Comparison of ENCODE assay signal across 9 cellular contexts in the genomic region with DNA sequence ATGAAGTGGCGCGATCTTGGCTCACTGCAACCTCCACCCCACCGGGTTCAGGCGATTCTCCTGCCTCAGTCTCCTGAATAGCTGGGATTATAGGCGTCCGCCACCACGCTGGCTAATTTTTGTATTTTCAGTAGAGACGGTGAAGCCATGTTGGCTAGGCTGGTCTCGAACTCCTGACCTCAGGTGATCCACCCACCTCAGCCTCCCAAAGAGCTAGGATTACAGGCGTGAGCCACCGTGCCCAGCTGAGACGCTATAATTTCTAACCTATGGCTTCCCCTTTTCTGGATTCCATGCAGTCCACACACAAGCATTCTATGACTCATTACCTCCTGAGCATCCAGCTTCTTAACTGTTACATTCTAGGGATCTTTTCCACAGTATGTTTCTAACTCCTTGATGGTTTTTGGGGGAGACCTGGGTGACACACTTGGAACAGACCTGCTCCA. TPM values are rescaled to one million over a fixed set of nuclear protein-coding genes. Genes with fewer than 3 reads are reported as not detected.
A peak's percentile ranks its signal among the peaks of the same experiment; 100 is the strongest.
DNase-seq lines count a peak whose midpoint lies in the region; ATAC-seq, FAIRE-seq and TF ChIP-seq lines count a peak whose summit lies in the region.
"Had no signal": no experiment of that assay in that cellular context is flagged by ENCODE, and none has a peak within 500 bp of the region (broad histone marks: within the 10 kb centered on the region; RNA-seq: fewer than 3 reads in every experiment).

No MANE protein-coding gene starts in this region.

- no peak overlapping the region for H2AFZ ChIP-seq in PC-3 (ENCODE audit: low read length)

- peak overlapping the region; percentile 99 for H3K27ac ChIP-seq in PC-3 (ENCODE audit: low read length)
- H3K27ac ChIP-seq in pancreas, result peak overlapping the region; percentile 75 to 93 (median 82)
- H3K27ac ChIP-seq in suprapubic skin, result no peak overlapping the region

- no peaks in the 10 kb centered on the region for H4K20me1 ChIP-seq in PC-3 (ENCODE audit: low read length)

- H3K4me1 ChIP-seq in PC-3 (ENCODE audit: insufficient read depth, low read length) (peaks cover 47% of the 10 kb centered on the region), pancreas (peaks cover 21 to 36% (median 31%) of the 10 kb centered on the region in 3 donors), suprapubic skin (peaks cover 11% of the 10 kb centered on the region)

- H3K9ac ChIP-seq in PC-3 (ENCODE audit: low read length), result peak overlapping the region; percentile 85

- H3K27me3 Mint-ChIP-seq in endothelial cell (ENCODE audit: unreplicated experiment), result peaks cover 9% of the 10 kb centered on the region

- peaks cover 22% of the 10 kb centered on the region for H3F3A ChIP-seq in PC-3 (ENCODE audit: low read length, unreplicated experiment)

- TF ChIP-seq CTCF in PC-3 (conservative IDR thresholded peaks at IDR 0.05; ENCODE audit: low read depth, low read length) (no peak), endothelial cell (IDR thresholded peaks at IDR 0.05; ENCODE audit: unreplicated experiment) (no peak), pancreas (IDR thresholded peaks at IDR 0.05) (no peak), suprapubic skin (IDR thresholded peaks at IDR 0.05) (no peak)

- H3K36me3 ChIP-seq in PC-3 (ENCODE audit: low read depth, low read length), result no peaks in the 10 kb centered on the region
- H3K36me3 ChIP-seq in pancreas, result no peaks in the 10 kb centered on the region
- no peaks in the 10 kb centered on the region for H3K36me3 ChIP-seq in suprapubic skin

- peaks cover 16% of the 10 kb centered on the region for H3K36me3 Mint-ChIP-seq in endothelial cell (ENCODE audit: low read depth, unreplicated experiment)

- peak; percentile 22 for DNase-seq in GDM1 (lab: John Stamatoyannopoulos, UW)
- DNase-seq in PC-3, result peak; percentile 81
- DNase-seq in endothelial cell (ENCODE audit: low spot score), result no peak
- DNase-seq in pancreas, result peak in 2 of 6 donors; percentile 30 to 42
- no peak for DNase-seq in suprapubic skin (ENCODE audit: low spot score in 2 of 2)
- no peak for DNase-seq in GM19238 (ENCODE audit: insufficient read length, low spot score)
- DNase-seq in posterior cingulate gyrus, result no peak

- BruUV-seq in PC-3 (replicated peaks; lab: Mats Ljungman, UMichigan), result no TSS peak

- POLR2A ChIA-PET in PC-3 (lab: Charles Lee; ENCODE audit: unreplicated experiment), result interaction anchor here (1.3 to 2.1 kb wide), 4 partner anchors 11 to 33 kb away, joined by 3 to 45 read pairs (median 20); a partner anchor contains a TSS

- peaks cover 8% of the 10 kb centered on the region; the same call in 1 of the 2 replicates for H3K79me2 ChIP-seq in PC-3 (ENCODE audit: low read length)

- WGBS in pancreas, 2 donors, result 79 to 80% methylated on average over 12 of the region's 12 CpGs
- 81% methylated on average over 12 of the region's 12 CpGs for WGBS in suprapubic skin

- H3K27me3 ChIP-seq in PC-3 (ENCODE audit: low read length), result no peaks in the 10 kb centered on the region
- H3K27me3 ChIP-seq in pancreas, result no peaks in the 10 kb centered on the region
- no peaks in the 10 kb centered on the region for H3K27me3 ChIP-seq in suprapubic skin

- CTCF ChIA-PET in PC-3 (lab: Charles Lee), result interaction anchor here (0.5 to 2.8 kb wide), 6 partner anchors 10 to 59 kb away, joined by 3 to 21 read pairs (median 8); no protein-coding TSS in a partner anchor

- intact Hi-C loops in PC-3 (cut with micrococcal nuclease), result loop anchor here (1.0 to 2.0 kb wide), 2 partner anchors 14 to 56 kb away; no protein-coding TSS in a partner anchor
- intact Hi-C loops in pancreas (cut with DNase I), result no loop called here
- intact Hi-C loops in posterior cingulate gyrus (cut with DNase I), result no loop called here

- H3K9me3 Mint-ChIP-seq in endothelial cell (ENCODE audit: unreplicated experiment), result no peaks in the 10 kb centered on the region
- H3K9me3 Mint-ChIP-seq: dendritic cell treated with granulocyte-macrophage colony-stimulating factor and Interleukin-4, amounts not matched to agents 40 ng/mL and 50 ng/mL, for 4 days had no signal

- no peak overlapping the region for H3K4me3 Mint-ChIP-seq in endothelial cell (ENCODE audit: unreplicated experiment)
- H3K4me3 Mint-ChIP-seq: dendritic cell treated with granulocyte-macrophage colony-stimulating factor and Interleukin-4, amounts not matched to agents 40 ng/mL and 50 ng/mL, for 4 days had no signal

- TF ChIP-seq EP300 in suprapubic skin (IDR thresholded peaks at IDR 0.05), result no peak

- peak overlapping the region; percentile 41; the same call in 1 of the 2 replicates for H3K4me3 ChIP-seq in PC-3 (ENCODE audit: low read length)
- H3K4me3 ChIP-seq in pancreas, result no peak overlapping the region
- no peak overlapping the region for H3K4me3 ChIP-seq in suprapubic skin

- peak overlapping the region; percentile 72 for H3K4me2 ChIP-seq in PC-3 (ENCODE audit: low read length)

- H3K9me2 ChIP-seq in PC-3 (replicated peaks; ENCODE audit: low read length), result no peaks in the 10 kb centered on the region

- H3K9me3 ChIP-seq in PC-3 (ENCODE audit: low read length) (no peaks in the 10 kb centered on the region), pancreas (no peaks in the 10 kb centered on the region), suprapubic skin (no peaks in the 10 kb centered on the region)

- peaks cover 25% of the 10 kb centered on the region for H3K4me1 Mint-ChIP-seq in endothelial cell (ENCODE audit: unreplicated experiment)

- no peak for TF ChIP-seq POLR2A in suprapubic skin (IDR thresholded peaks at IDR 0.05)

- H3K27ac Mint-ChIP-seq in endothelial cell (ENCODE audit: unreplicated experiment), result peak overlapping the region; percentile 92
- H3K27ac Mint-ChIP-seq: dendritic cell treated with granulocyte-macrophage colony-stimulating factor and Interleukin-4, amounts not matched to agents 40 ng/mL and 50 ng/mL, for 4 days had no signal

- ATAC-seq in PC-3 (peak; percentile 53), pancreas (peak; percentile 17 to 63 (median 38)), HG03520 (IDR thresholded peaks at IDR 0.05; ENCODE audit: unreplicated experiment) (no peak)

- FAIRE-seq in pancreas (lab: Jason Lieb, UNC), result no peak

RNA-seq across cellular contexts. Expression of a gene that starts 11.9 kb away (rescaled TPM):
- 62.1 and 73.6 TPM in 2 replicates for total RNA-seq in PC-3 (2014; rRNA removed)
- total RNA-seq in endothelial cell (ENCODE audit: unreplicated experiment), result 84.6 TPM
- total RNA-seq in pancreas, result 100 to 1,000 TPM in 1 of 6 donors, 10 to 100 TPM in 5; 58.1 to 102 (median 82.3) TPM
- 10 to 100 TPM in 1 of 2 donors, 1 to 10 TPM in 1; 9.9 to 31.1 TPM for polyA plus RNA-seq in pancreas
- 10 to 100 TPM; 23.5 to 42.6 (median 29.3) TPM for total RNA-seq in suprapubic skin

RNA-seq across cellular contexts. Expression of a gene that starts 53.6 kb away (rescaled TPM):
- total RNA-seq in PC-3 (2014; rRNA removed), result 4,758 and 5,246 TPM in 2 replicates
- 3,500 TPM for total RNA-seq in endothelial cell (ENCODE audit: unreplicated experiment)
- total RNA-seq in pancreas, result 100 to 1,000 TPM; 134 to 700 (median 213) TPM
- 1,000 to 10,000 TPM in 1 of 2 donors, 100 to 1,000 TPM in 1; 585 to 1,099 TPM for polyA plus RNA-seq in pancreas
- total RNA-seq in suprapubic skin, result 1,000 to 10,000 TPM in 2 of 4 donors, 100 to 1,000 TPM in 2; 859 to 1,108 (median 964) TPM

Comparison
In these comparisons a context has a peak if more than half of its experiments do, and no peak if none do; other contexts are left out.
1. DNase-seq: peak in GDM1 (single experiment) and PC-3 (single experiment); none in endothelial cell (single experiment), suprapubic skin (0 of 2), GM19238 (single experiment) and posterior cingulate gyrus (0 of 10).